In the genomic region with DNA sequence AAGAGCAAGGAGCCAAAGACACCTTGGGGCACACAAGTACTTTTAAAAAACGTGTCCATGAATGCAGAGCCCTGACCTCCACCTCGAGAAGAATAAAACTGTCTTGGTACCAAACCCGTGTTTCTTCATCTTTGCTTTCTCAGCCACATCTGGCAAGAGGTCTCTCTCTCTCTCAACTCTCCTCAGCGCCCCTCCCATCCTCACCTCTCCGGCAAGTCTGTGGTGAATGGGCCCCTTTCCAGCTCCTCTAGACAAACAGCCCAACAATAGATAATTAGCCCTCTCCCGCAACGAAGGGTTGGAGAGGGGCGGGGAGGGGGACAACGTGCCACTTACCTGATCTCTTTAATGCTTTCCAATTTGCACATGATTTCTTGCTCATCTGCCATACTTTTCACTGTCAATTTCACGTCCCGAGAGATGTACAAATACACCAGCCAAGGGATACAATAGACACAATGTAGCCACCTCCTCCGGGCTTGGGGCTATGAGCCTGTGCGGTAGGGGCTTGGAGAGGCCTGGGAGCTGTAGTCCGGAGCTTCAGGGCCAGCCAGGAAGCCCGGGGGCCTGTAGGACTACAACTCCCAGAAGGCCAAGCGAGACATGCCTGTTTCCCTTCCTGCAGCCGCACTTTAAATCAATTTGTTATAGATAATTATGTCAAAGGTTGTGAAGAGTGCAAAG, we compare ENCODE assay signal across 9 cellular contexts. TPM values are rescaled to one million over a fixed set of nuclear protein-coding genes. Genes with fewer than 3 reads are reported as not detected.
DNase-seq lines count a peak whose midpoint lies in the region; ATAC-seq and TF ChIP-seq lines count a peak whose summit lies in the region.
"Had no signal": no experiment of that assay in that cellular context is flagged by ENCODE, and none has a peak within 500 bp of the region (broad histone marks: within the 10 kb centered on the region; RNA-seq: fewer than 3 reads in every experiment).

A gene with protein sequence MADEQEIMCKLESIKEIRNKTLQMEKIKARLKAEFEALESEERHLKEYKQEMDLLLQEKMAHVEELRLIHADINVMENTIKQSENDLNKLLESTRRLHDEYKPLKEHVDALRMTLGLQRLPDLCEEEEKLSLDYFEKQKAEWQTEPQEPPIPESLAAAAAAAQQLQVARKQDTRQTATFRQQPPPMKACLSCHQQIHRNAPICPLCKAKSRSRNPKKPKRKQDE (minus strand): TSS at position 462 of the 684 bp plus-strand sequence. CDS start 73 bp downstream, at position 389.

- peaks cover 3% of the 10 kb centered on the region; the same call in 1 of the 2 replicates for H3K36me3 ChIP-seq in HUES48 (ENCODE audit: control insufficient read depth, insufficient read depth, low read length)
- H3K36me3 ChIP-seq in left ventricle myocardium inferior = no peaks in the 10 kb centered on the region
- H3K36me3 ChIP-seq in uterus = no peaks in the 10 kb centered on the region

- TF ChIP-seq POLR2A in uterus (IDR thresholded peaks at IDR 0.05) = no peak

- H3K4me3 ChIP-seq in HUES48 (ENCODE audit: low read depth, low read length) (peak within 1 kb of the TSS; percentile 89), left ventricle myocardium inferior (peak within 1 kb of the TSS; percentile 72), uterus (peak within 1 kb of the TSS; percentile 34 to 43)

- ATAC-seq in CD4-positive, alpha-beta T cell (ENCODE audit: poor library complexity) = peak; percentile 96
- ATAC-seq in GM21381 (IDR thresholded peaks at IDR 0.05; ENCODE audit: unreplicated experiment) (peak; percentile 100), T-cell (replicated peaks in 1 of 4) (peak; percentile 93 to 98 (median 96))

- CTCF ChIA-PET in CD4-positive, alpha-beta T cell (lab: Charles Lee) = interaction anchor here (0.5 to 2.4 kb wide), 2 partner anchors 58 to 650 kb away, joined by 3 to 12 read pairs; partner anchors contain the start of gene ZC3H12B
- CTCF ChIA-PET in T-cell (lab: Charles Lee) = interaction anchor here in 1 of 2 donors (0.5 kb wide), 1 partner anchor 108 kb away, joined by 3 read pairs; no protein-coding TSS in a partner anchor

- H3K4me1 ChIP-seq in HUES48 (ENCODE audit: control insufficient read depth, insufficient read depth, low read length) (0 out of 2 replicates have a peak, but pooled peaks cover 3% of the 10 kb centered on the region), left ventricle myocardium inferior (peaks cover 6% of the 10 kb centered on the region), uterus (no peaks in the 10 kb centered on the region)

- TF ChIP-seq CTCF in CD4-positive, alpha-beta T cell (IDR thresholded peaks at IDR 0.05) = no peak
- no peak for TF ChIP-seq CTCF in left ventricle myocardium inferior (IDR thresholded peaks at IDR 0.05; ENCODE audit: borderline replicate concordance)
- TF ChIP-seq CTCF in progenitor cell of endocrine pancreas (IDR thresholded peaks at IDR 0.05; ENCODE audit: unreplicated experiment) = no peak
- no peak for TF ChIP-seq CTCF in uterus (IDR thresholded peaks at IDR 0.05)

- H3K36me3 Mint-ChIP-seq in CD4-positive, alpha-beta T cell (ENCODE audit: low read depth) = peaks cover 13% of the 10 kb centered on the region
- peaks cover 14% of the 10 kb centered on the region for H3K36me3 Mint-ChIP-seq in T-cell
- peaks cover 28% of the 10 kb centered on the region for H3K36me3 Mint-ChIP-seq in progenitor cell of endocrine pancreas (ENCODE audit: insufficient read depth)

- H3K9ac ChIP-seq in HUES48 (ENCODE audit: low read depth, low read length) = peak within 1 kb of the TSS; percentile 48

- H3K27me3 ChIP-seq in CD4-positive, alpha-beta T cell (ENCODE audit: control insufficient read depth, insufficient read depth, low read length) = no peaks in the 10 kb centered on the region
- no peaks in the 10 kb centered on the region for H3K27me3 ChIP-seq in HUES48 (ENCODE audit: control insufficient read depth, insufficient read depth, low read length)
- H3K27me3 ChIP-seq in left ventricle myocardium inferior (ENCODE audit: low read depth) = no peaks in the 10 kb centered on the region
- H3K27me3 ChIP-seq in uterus = no peaks in the 10 kb centered on the region

- peaks cover 28% of the 10 kb centered on the region for H3K4me1 Mint-ChIP-seq in CD4-positive, alpha-beta T cell (ENCODE audit: low read depth)
- H3K4me1 Mint-ChIP-seq in T-cell = peaks cover 23 to 35% (median 25%) of the 10 kb centered on the region in 3 donors
- H3K4me1 Mint-ChIP-seq in progenitor cell of endocrine pancreas (ENCODE audit: low read depth) = peaks cover 1% of the 10 kb centered on the region

- H3K4me3 Mint-ChIP-seq in CD4-positive, alpha-beta T cell = peak within 1 kb of the TSS; percentile 98
- H3K4me3 Mint-ChIP-seq in T-cell = peak within 1 kb of the TSS; percentile 91 to 92 (median 91)
- peak within 1 kb of the TSS; percentile 90 for H3K4me3 Mint-ChIP-seq in progenitor cell of endocrine pancreas (ENCODE audit: low read depth)

- H3K9me3 Mint-ChIP-seq in CD4-positive, alpha-beta T cell = no peaks in the 10 kb centered on the region
- H3K9me3 Mint-ChIP-seq in T-cell = peaks cover 0 to 3% (median 0%) of the 10 kb centered on the region in 3 donors
- H3K9me3 Mint-ChIP-seq in progenitor cell of endocrine pancreas (ENCODE audit: low read depth) = peaks cover 28% of the 10 kb centered on the region

- POLR2A ChIA-PET in CD4-positive, alpha-beta T cell (lab: Charles Lee) = interaction anchor here (1.0 to 3.1 kb wide), 4 partner anchors 56 to 559 kb away, joined by 3 to 21 read pairs (median 4); partner anchors contain the start of genes LAS1L and ZC3H12B
- POLR2A ChIA-PET in T-cell (lab: Charles Lee) = interaction anchor here in 1 of 2 donors (0.7 kb wide), 1 partner anchor 58 kb away, joined by 7 read pairs; no protein-coding TSS in a partner anchor

- intact Hi-C loops in CD4-positive, alpha-beta T cell (cut with DNase I, micrococcal nuclease) = loop anchor here (1.0 to 10.0 kb wide), 6 partner anchors 58 to 1414 kb away; partner anchors contain the start of genes AMER1 (in 2 of the 2), ZC3H12B (in 2 of the 2), LAS1L (in 1 of the 2) and MTMR8 (in 1 of the 2)
- intact Hi-C loops in left ventricle myocardium inferior (cut with micrococcal nuclease) (no loop called here), uterus (cut with DNase I; ENCODE audit: low total_unique reads) (no loop called here)

- H3K27ac ChIP-seq in CD4-positive, alpha-beta T cell (ENCODE audit: low read depth, low read length) = no peak within 1 kb of the TSS
- H3K27ac ChIP-seq in HUES48 (ENCODE audit: low read depth, low read length) = peak within 1 kb of the TSS; percentile 78
- no peak within 1 kb of the TSS for H3K27ac ChIP-seq in left ventricle myocardium inferior (replicated peaks)
- H3K27ac ChIP-seq in uterus = peak within 1 kb of the TSS; percentile 46 to 66
- H3K27ac ChIP-seq: VCaP had no signal

- no peaks in the 10 kb centered on the region for H3K9me3 ChIP-seq in CD4-positive, alpha-beta T cell (ENCODE audit: control insufficient read depth, low read length)
- H3K9me3 ChIP-seq in HUES48 (ENCODE audit: control insufficient read depth, insufficient read depth, low read length) (peaks cover 50% of the 10 kb centered on the region), left ventricle myocardium inferior (replicated peaks) (no peaks in the 10 kb centered on the region), uterus (no peaks in the 10 kb centered on the region)

- DNase-seq in CD4-positive, alpha-beta T cell = peak; percentile 34 to 63 (median 56)
- DNase-seq in T-cell (peak; percentile 29 to 70 (median 52)), amniotic stem cell (lab: John Stamatoyannopoulos, UW) (peak; percentile 33), left ventricle myocardium inferior (peak; percentile 71), progenitor cell of endocrine pancreas (ENCODE audit: low spot score, unreplicated experiment) (peak; percentile 46), uterus (peak; percentile 70 to 74)

- H3K27me3 Mint-ChIP-seq in CD4-positive, alpha-beta T cell = no peaks in the 10 kb centered on the region
- H3K27me3 Mint-ChIP-seq in T-cell = peaks cover 0 to 9% of the 10 kb centered on the region in 2 donors
- H3K27me3 Mint-ChIP-seq in progenitor cell of endocrine pancreas = no peaks in the 10 kb centered on the region

- H3K27ac Mint-ChIP-seq in CD4-positive, alpha-beta T cell = peak within 1 kb of the TSS; percentile 81
- H3K27ac Mint-ChIP-seq in T-cell (peak within 1 kb of the TSS; percentile 68 to 78), progenitor cell of endocrine pancreas (peak within 1 kb of the TSS; percentile 94)

RNA-seq across cellular contexts. Expression of the gene that starts here (rescaled TPM):
- 1 to 10 TPM; 7.8 to 8.7 TPM for total RNA-seq in CD4-positive, alpha-beta T cell
- total RNA-seq in T-cell (10 to 100 TPM in 4 of 5 donors, 1 to 10 TPM in 1; 10.0 to 15.8 (median 11.5) TPM), left ventricle myocardium inferior (3.5 TPM), progenitor cell of endocrine pancreas (32.3 and 37.0 TPM in 2 replicates), uterus (10 to 100 TPM in 3 of 4 donors, 1 to 10 TPM in 1; 9.2 to 47.4 (median 13.3) TPM)

Comparison
In these comparisons a context has a peak if more than half of its experiments do, and no peak if none do; other contexts are left out.
1. H3K27ac ChIP-seq: peak in HUES48 (single experiment) and uterus (2 of 2); none in CD4-positive, alpha-beta T cell (single experiment) and left ventricle myocardium inferior (single experiment).
2. H3K4me3 ChIP-seq: peak in every context shown above with its lines; median percentile 89 in HUES48; 72 in left ventricle myocardium inferior; 38 in uterus.
3. intact Hi-C loops: an anchor here in CD4-positive, alpha-beta T cell (1.0 to 10.0 kb wide); none called in left ventricle myocardium inferior and uterus.
4. Peak in every context shown above with its lines, with median percentiles within 50 percentile points of each other: ATAC-seq, DNase-seq, H3K27ac Mint-ChIP-seq and H3K4me3 Mint-ChIP-seq.